In genomic region chr16:1349351-1349750, GRCh38 we compare ENCODE assay signal across 16 cellular contexts. TPM values are rescaled to one million over a fixed set of nuclear protein-coding genes. Genes with fewer than 3 reads are reported as not detected.
DNase-seq lines count a peak whose midpoint lies in the region; ATAC-seq and TF ChIP-seq lines count a peak whose summit lies in the region.
"Had no signal": no experiment of that assay in that cellular context is flagged by ENCODE, and none has a peak within 500 bp of the region (broad histone marks: within the 10 kb centered on the region; RNA-seq: fewer than 3 reads in every experiment).

No MANE protein-coding gene starts in this region.

- H3K9me3 ChIP-seq in endodermal cell (ENCODE audit: control insufficient read depth, low read length), result no peaks in the 10 kb centered on the region

- no peak overlapping the region for H3K27ac Mint-ChIP-seq in activated naive CD8-positive, alpha-beta T cell
- H3K27ac Mint-ChIP-seq in activated naive CD8-positive, alpha-beta T cell treated with anti-CD3 and anti-CD28 coated beads for 36 hours, result no peak overlapping the region
- H3K27ac Mint-ChIP-seq in IgD-negative memory B cell, result peak overlapping the region in 1 of 3 donors; percentile 96
- no peak overlapping the region for H3K27ac Mint-ChIP-seq in endodermal cell
- H3K27ac Mint-ChIP-seq in activated naive CD4-positive, alpha-beta T cell treated with anti-CD3 and anti-CD28 coated beads, Interleukin-2, amount 50 U/mL, for 72 hours, result peak overlapping the region in 1 of 2 donors; percentile 85

- WGBS in endodermal cell (ENCODE audit: insufficient coverage in 1 of 2, insufficient read length in 1 of 2), 2 experiments, result 95 to 96% methylated on average over 10 to 16 of the region's 16 CpGs

- H3K27me3 ChIP-seq in endodermal cell (ENCODE audit: control insufficient read depth, insufficient read depth, low read length, poor library complexity, severe bottlenecking), result peaks cover 1% of the 10 kb centered on the region

- H3K4me3 Mint-ChIP-seq in activated naive CD8-positive, alpha-beta T cell, result peak overlapping the region; percentile 57
- no peak overlapping the region for H3K4me3 Mint-ChIP-seq in activated naive CD8-positive, alpha-beta T cell treated with anti-CD3 and anti-CD28 coated beads for 36 hours
- H3K4me3 Mint-ChIP-seq in IgD-negative memory B cell, result peak overlapping the region in 3 of 4 donors; percentile 5 to 43 (median 41)
- peak overlapping the region; percentile 73 for H3K4me3 Mint-ChIP-seq in endodermal cell

- no peak overlapping the region for H3K9ac ChIP-seq in endodermal cell (ENCODE audit: extremely low read depth, low read length, poor library complexity, severe bottlenecking)

- H3K36me3 Mint-ChIP-seq in activated naive CD8-positive, alpha-beta T cell, result no peaks in the 10 kb centered on the region
- peaks cover 3% of the 10 kb centered on the region for H3K36me3 Mint-ChIP-seq in activated naive CD8-positive, alpha-beta T cell treated with anti-CD3 and anti-CD28 coated beads for 36 hours
- no peaks in the 10 kb centered on the region for H3K36me3 Mint-ChIP-seq in IgD-negative memory B cell
- peaks cover 10% of the 10 kb centered on the region for H3K36me3 Mint-ChIP-seq in endodermal cell (ENCODE audit: low read depth)
- no peaks in the 10 kb centered on the region for H3K36me3 Mint-ChIP-seq in activated naive CD4-positive, alpha-beta T cell treated with anti-CD3 and anti-CD28 coated beads, Interleukin-2, amount 50 U/mL, for 72 hours

- no peaks in the 10 kb centered on the region for H3K4me1 ChIP-seq in endodermal cell (ENCODE audit: control insufficient read depth, insufficient read depth, low read length)

- TF ChIP-seq CTCF in endodermal cell (conservative IDR thresholded peaks at IDR 0.05), result no peak

- H3K36me3 ChIP-seq in endodermal cell (ENCODE audit: control insufficient read depth, insufficient read depth, low read length), result peaks cover 17% of the 10 kb centered on the region

- no peak for ATAC-seq in activated naive CD4-positive, alpha-beta T cell treated with anti-CD3 and anti-CD28 coated beads, Interleukin-2, amount 50 U/mL, for 72 hours
- ATAC-seq in GM21526 (IDR thresholded peaks at IDR 0.05; ENCODE audit: low FRiP score, unreplicated experiment), result no peak
- ATAC-seq: K562 had no signal

- no peak overlapping the region for H3K4me3 ChIP-seq in endodermal cell (ENCODE audit: low read length)
- H3K4me3 ChIP-seq: K562 had no signal

- H3K27me3 Mint-ChIP-seq in activated naive CD8-positive, alpha-beta T cell, result no peaks in the 10 kb centered on the region
- no peaks in the 10 kb centered on the region for H3K27me3 Mint-ChIP-seq in activated naive CD8-positive, alpha-beta T cell treated with anti-CD3 and anti-CD28 coated beads for 36 hours
- no peaks in the 10 kb centered on the region for H3K27me3 Mint-ChIP-seq in IgD-negative memory B cell
- H3K27me3 Mint-ChIP-seq in endodermal cell (ENCODE audit: insufficient read depth), result no peaks in the 10 kb centered on the region
- H3K27me3 Mint-ChIP-seq: CD4-positive, alpha-beta memory T cell had no signal

- no peak overlapping the region for H3K27ac ChIP-seq in endodermal cell (ENCODE audit: low read depth, low read length)
- H3K27ac ChIP-seq: HL-60 had no signal

- H3K9me3 Mint-ChIP-seq in activated naive CD8-positive, alpha-beta T cell (ENCODE audit: low read depth), result no peaks in the 10 kb centered on the region
- H3K9me3 Mint-ChIP-seq in activated naive CD8-positive, alpha-beta T cell treated with anti-CD3 and anti-CD28 coated beads for 36 hours, result no peaks in the 10 kb centered on the region
- H3K9me3 Mint-ChIP-seq in IgD-negative memory B cell (no peaks in the 10 kb centered on the region), endodermal cell (no peaks in the 10 kb centered on the region)
- H3K9me3 Mint-ChIP-seq in activated naive CD4-positive, alpha-beta T cell treated with anti-CD3 and anti-CD28 coated beads, Interleukin-2, amount 50 U/mL, for 72 hours, result no peaks in the 10 kb centered on the region

- peaks cover 22% of the 10 kb centered on the region for H3K4me1 Mint-ChIP-seq in activated naive CD8-positive, alpha-beta T cell (ENCODE audit: low read depth)
- H3K4me1 Mint-ChIP-seq in activated naive CD8-positive, alpha-beta T cell treated with anti-CD3 and anti-CD28 coated beads for 36 hours, result peaks cover 21% of the 10 kb centered on the region
- H3K4me1 Mint-ChIP-seq in IgD-negative memory B cell (peaks cover 14 to 20% (median 16%) of the 10 kb centered on the region in 3 donors), endodermal cell (peaks cover 9% of the 10 kb centered on the region)

- no peak for DNase-seq in activated naive CD8-positive, alpha-beta T cell treated with anti-CD3 and anti-CD28 coated beads for 36 hours
- DNase-seq in endodermal cell (no peak), nucleus accumbens (lab: John Stamatoyannopoulos, UW) (no peak)
- DNase-seq in activated naive CD4-positive, alpha-beta T cell treated with anti-CD3 and anti-CD28 coated beads, Interleukin-2, amount 50 U/mL, for 72 hours (ENCODE audit: low spot score in 2 of 2), result no peak
- DNase-seq: ACHN, C1 segment of cervical spinal cord, DMS153, DMS79 treated with DMSO at 0.1 percent for 48 hours, GDM1, HCEC 1CT had no signal

RNA-seq across cellular contexts. Expression of gene TSR3, which starts 2.3 kb away (rescaled TPM):
- total RNA-seq in activated naive CD8-positive, alpha-beta T cell treated with anti-CD3 and anti-CD28 coated beads for 36 hours, result 10 to 100 TPM; 80.3 to 82.6 TPM
- 116 TPM for polyA plus RNA-seq in IgD-negative memory B cell
- total RNA-seq in endodermal cell, result 10 to 100 TPM; 64.9 to 67.4 TPM
- polyA plus RNA-seq in endodermal cell (2013, experiment 1 of 2), result 47.0 TPM
- 44.1 TPM for polyA plus RNA-seq in endodermal cell (2013, experiment 2 of 2)
- 10 to 100 TPM; 34.4 to 50.8 TPM for total RNA-seq in activated naive CD4-positive, alpha-beta T cell treated with anti-CD3 and anti-CD28 coated beads, Interleukin-2, amount 50 U/mL, for 72 hours

RNA-seq across cellular contexts. Expression of gene GNPTG, which starts 2.4 kb away (rescaled TPM):
- 10 to 100 TPM; 19.2 to 19.7 TPM for total RNA-seq in activated naive CD8-positive, alpha-beta T cell treated with anti-CD3 and anti-CD28 coated beads for 36 hours
- 55.9 TPM for polyA plus RNA-seq in IgD-negative memory B cell
- 10 to 100 TPM; 34.0 to 38.4 TPM for total RNA-seq in endodermal cell
- polyA plus RNA-seq in endodermal cell (2013, experiment 1 of 2), result 22.5 TPM
- 22.2 TPM for polyA plus RNA-seq in endodermal cell (2013, experiment 2 of 2)
- 10 to 100 TPM; 21.7 to 25.4 TPM for total RNA-seq in activated naive CD4-positive, alpha-beta T cell treated with anti-CD3 and anti-CD28 coated beads, Interleukin-2, amount 50 U/mL, for 72 hours

RNA-seq across cellular contexts. Expression of gene BAIAP3, which starts 15.9 kb away (rescaled TPM):
- under 1 TPM; 0.12 to 0.46 TPM for total RNA-seq in activated naive CD8-positive, alpha-beta T cell treated with anti-CD3 and anti-CD28 coated beads for 36 hours
- 26.0 TPM for polyA plus RNA-seq in IgD-negative memory B cell
- 10 to 100 TPM; 25.0 to 43.5 TPM for total RNA-seq in endodermal cell
- 21.8 TPM for polyA plus RNA-seq in endodermal cell (2013, experiment 1 of 2)
- 19.6 TPM for polyA plus RNA-seq in endodermal cell (2013, experiment 2 of 2)
- total RNA-seq in activated naive CD4-positive, alpha-beta T cell treated with anti-CD3 and anti-CD28 coated beads, Interleukin-2, amount 50 U/mL, for 72 hours, result 1 to 10 TPM in 1 of 2 donors, under 1 TPM in 1; 0.34 to 1.9 TPM

RNA-seq across cellular contexts. Expression of gene UBE2I, which starts 39.9 kb away (rescaled TPM):
- 100 to 1,000 TPM; 280 to 282 TPM for total RNA-seq in activated naive CD8-positive, alpha-beta T cell treated with anti-CD3 and anti-CD28 coated beads for 36 hours
- polyA plus RNA-seq in IgD-negative memory B cell, result 165 TPM
- total RNA-seq in endodermal cell, result 100 to 1,000 TPM; 250 to 294 TPM
- polyA plus RNA-seq in endodermal cell (2013, experiment 1 of 2), result 223 TPM
- 222 TPM for polyA plus RNA-seq in endodermal cell (2013, experiment 2 of 2)
- 100 to 1,000 TPM; 205 to 246 TPM for total RNA-seq in activated naive CD4-positive, alpha-beta T cell treated with anti-CD3 and anti-CD28 coated beads, Interleukin-2, amount 50 U/mL, for 72 hours

Comparison
In these comparisons a context has a peak if more than half of its experiments do, and no peak if none do; other contexts are left out.
1. RNA of gene BAIAP3, which starts 15.9 kb away (total RNA-seq): 25.0 to 43.5 TPM in endodermal cell; 0.34 to 1.9 TPM in activated naive CD4-positive, alpha-beta T cell treated with anti-CD3 and anti-CD28 coated beads, Interleukin-2, amount 50 U/mL, for 72 hours and 0.12 to 0.46 TPM in activated naive CD8-positive, alpha-beta T cell treated with anti-CD3 and anti-CD28 coated beads for 36 hours; every median in the first group is over 4 times any median in the second.